ENCODE assay signal across 1 cellular context in genomic region chr20:36064661-36065426, GRCh38.
A peak's percentile ranks its signal among the peaks of the same experiment; 100 is the strongest.
TF ChIP-seq lines count a peak whose summit lies in the region.

No MANE protein-coding gene starts in this region.

TF ChIP-seq in K562, 482 proteins besides CTCF, POLR2A, EP300 and RAD21 (continued from another document and continues in another):
- TF ChIP-seq, protein P1, sequence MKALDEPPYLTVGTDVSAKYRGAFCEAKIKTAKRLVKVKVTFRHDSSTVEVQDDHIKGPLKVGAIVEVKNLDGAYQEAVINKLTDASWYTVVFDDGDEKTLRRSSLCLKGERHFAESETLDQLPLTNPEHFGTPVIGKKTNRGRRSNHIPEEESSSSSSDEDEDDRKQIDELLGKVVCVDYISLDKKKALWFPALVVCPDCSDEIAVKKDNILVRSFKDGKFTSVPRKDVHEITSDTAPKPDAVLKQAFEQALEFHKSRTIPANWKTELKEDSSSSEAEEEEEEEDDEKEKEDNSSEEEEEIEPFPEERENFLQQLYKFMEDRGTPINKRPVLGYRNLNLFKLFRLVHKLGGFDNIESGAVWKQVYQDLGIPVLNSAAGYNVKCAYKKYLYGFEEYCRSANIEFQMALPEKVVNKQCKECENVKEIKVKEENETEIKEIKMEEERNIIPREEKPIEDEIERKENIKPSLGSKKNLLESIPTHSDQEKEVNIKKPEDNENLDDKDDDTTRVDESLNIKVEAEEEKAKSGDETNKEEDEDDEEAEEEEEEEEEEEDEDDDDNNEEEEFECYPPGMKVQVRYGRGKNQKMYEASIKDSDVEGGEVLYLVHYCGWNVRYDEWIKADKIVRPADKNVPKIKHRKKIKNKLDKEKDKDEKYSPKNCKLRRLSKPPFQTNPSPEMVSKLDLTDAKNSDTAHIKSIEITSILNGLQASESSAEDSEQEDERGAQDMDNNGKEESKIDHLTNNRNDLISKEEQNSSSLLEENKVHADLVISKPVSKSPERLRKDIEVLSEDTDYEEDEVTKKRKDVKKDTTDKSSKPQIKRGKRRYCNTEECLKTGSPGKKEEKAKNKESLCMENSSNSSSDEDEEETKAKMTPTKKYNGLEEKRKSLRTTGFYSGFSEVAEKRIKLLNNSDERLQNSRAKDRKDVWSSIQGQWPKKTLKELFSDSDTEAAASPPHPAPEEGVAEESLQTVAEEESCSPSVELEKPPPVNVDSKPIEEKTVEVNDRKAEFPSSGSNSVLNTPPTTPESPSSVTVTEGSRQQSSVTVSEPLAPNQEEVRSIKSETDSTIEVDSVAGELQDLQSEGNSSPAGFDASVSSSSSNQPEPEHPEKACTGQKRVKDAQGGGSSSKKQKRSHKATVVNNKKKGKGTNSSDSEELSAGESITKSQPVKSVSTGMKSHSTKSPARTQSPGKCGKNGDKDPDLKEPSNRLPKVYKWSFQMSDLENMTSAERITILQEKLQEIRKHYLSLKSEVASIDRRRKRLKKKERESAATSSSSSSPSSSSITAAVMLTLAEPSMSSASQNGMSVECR (CRISPR knock-in tag; IDR thresholded peaks at IDR 0.05), result peak; percentile 78
- no peak for TF ChIP-seq COPS2 (conservative IDR thresholded peaks at IDR 0.05)
- TF ChIP-seq CUX1 (CRISPR knock-in tag; IDR thresholded peaks at IDR 0.05), result no peak
- no peak for TF ChIP-seq ZNF408 (CRISPR knock-in tag; IDR thresholded peaks at IDR 0.05; ENCODE audit: low read depth)
- no peak for TF ChIP-seq IRF2 (CRISPR knock-in tag; IDR thresholded peaks at IDR 0.05)
- TF ChIP-seq RBFOX2 (IDR thresholded peaks at IDR 0.05; ENCODE audit: low read depth, low read length), result peak; percentile 81
- peak; percentile 67 for TF ChIP-seq MAX (CRISPR knock-in tag; IDR thresholded peaks at IDR 0.05)
- TF ChIP-seq HMG20B (CRISPR knock-in tag; IDR thresholded peaks at IDR 0.05), result no peak
- TF ChIP-seq ZNF12 (CRISPR knock-in tag; IDR thresholded peaks at IDR 0.05), result no peak
- TF ChIP-seq PKNOX1 (IDR thresholded peaks at IDR 0.05), result peak; percentile 70
- peak in 1 of 3 experiments; percentile 55; a peak in 1 of 6 replicates for TF ChIP-seq ZBTB11 (CRISPR knock-in tag; IDR thresholded peaks at IDR 0.05)
- TF ChIP-seq RBM22 (IDR thresholded peaks at IDR 0.05; ENCODE audit: low read depth, low read length, poor library complexity, severe bottlenecking), result peak; percentile 93
- peak; percentile 6 for TF ChIP-seq TAF1 (IDR thresholded peaks at IDR 0.05; ENCODE audit: control insufficient read depth, extremely low read depth, insufficient read depth, low read length, severe bottlenecking)
- TF ChIP-seq FOXK2 (conservative IDR thresholded peaks at IDR 0.05 in 1 of 2, IDR thresholded peaks at IDR 0.05 in 1 of 2; ENCODE audit: low read depth in 2 of 2), result no peak
- TF ChIP-seq ATF1 (CRISPR knock-in tag; IDR thresholded peaks at IDR 0.05), result no peak
- 0 out of 2 replicates have a peak, but pooled peaks have one; percentile 31 for TF ChIP-seq ATF1 (tag; IDR thresholded peaks at IDR 0.05)
- peak; percentile 34; the same call in 1 of the 2 replicates for TF ChIP-seq SMAD4 (CRISPR knock-in tag; conservative IDR thresholded peaks at IDR 0.05)
- TF ChIP-seq, protein P2, sequence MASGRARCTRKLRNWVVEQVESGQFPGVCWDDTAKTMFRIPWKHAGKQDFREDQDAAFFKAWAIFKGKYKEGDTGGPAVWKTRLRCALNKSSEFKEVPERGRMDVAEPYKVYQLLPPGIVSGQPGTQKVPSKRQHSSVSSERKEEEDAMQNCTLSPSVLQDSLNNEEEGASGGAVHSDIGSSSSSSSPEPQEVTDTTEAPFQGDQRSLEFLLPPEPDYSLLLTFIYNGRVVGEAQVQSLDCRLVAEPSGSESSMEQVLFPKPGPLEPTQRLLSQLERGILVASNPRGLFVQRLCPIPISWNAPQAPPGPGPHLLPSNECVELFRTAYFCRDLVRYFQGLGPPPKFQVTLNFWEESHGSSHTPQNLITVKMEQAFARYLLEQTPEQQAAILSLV (tag; IDR thresholded peaks at IDR 0.05), result no peak
- TF ChIP-seq SP1 (CRISPR knock-in tag; IDR thresholded peaks at IDR 0.05), result peak; percentile 37; the same call in 1 of the 2 replicates
- TF ChIP-seq ZNF431 (CRISPR knock-in tag; IDR thresholded peaks at IDR 0.05), result no peak
- peak in 1 of 2 experiments; percentile 23; a peak in 1 of 4 replicates for TF ChIP-seq SRF (CRISPR knock-in tag; IDR thresholded peaks at IDR 0.05)
- 0 out of 4 replicates have a peak, but pooled peaks of 1 of the 2 experiments have one; percentile 13 for TF ChIP-seq HDAC1 (IDR thresholded peaks at IDR 0.05)
- TF ChIP-seq MTA3 (IDR thresholded peaks at IDR 0.05; ENCODE audit: borderline replicate concordance), result peak; percentile 61; the same call in 1 of the 2 replicates
- no peak for TF ChIP-seq ZNF311 (CRISPR knock-in tag; IDR thresholded peaks at IDR 0.05)
- peak; percentile 41; the same call in 1 of the 2 replicates for TF ChIP-seq ETV5 (CRISPR knock-in tag; IDR thresholded peaks at IDR 0.05; ENCODE audit: low read depth)
- TF ChIP-seq GTF2B (IDR thresholded peaks at IDR 0.05; ENCODE audit: extremely low read depth, insufficient read length), result no peak
- TF ChIP-seq U2AF1 (optimal IDR thresholded peaks at IDR 0.05; ENCODE audit: low read depth, low read length), result no peak
- no peak for TF ChIP-seq PRMT5 (CRISPR knock-in tag; IDR thresholded peaks at IDR 0.05)
- TF ChIP-seq, protein P3, sequence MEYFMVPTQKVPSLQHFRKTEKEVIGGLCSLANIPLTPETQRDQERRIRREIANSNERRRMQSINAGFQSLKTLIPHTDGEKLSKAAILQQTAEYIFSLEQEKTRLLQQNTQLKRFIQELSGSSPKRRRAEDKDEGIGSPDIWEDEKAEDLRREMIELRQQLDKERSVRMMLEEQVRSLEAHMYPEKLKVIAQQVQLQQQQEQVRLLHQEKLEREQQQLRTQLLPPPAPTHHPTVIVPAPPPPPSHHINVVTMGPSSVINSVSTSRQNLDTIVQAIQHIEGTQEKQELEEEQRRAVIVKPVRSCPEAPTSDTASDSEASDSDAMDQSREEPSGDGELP (CRISPR knock-in tag; IDR thresholded peaks at IDR 0.05; ENCODE audit: borderline replicate concordance), result peak; percentile 90
- peak; percentile 66; the same call in 1 of the 2 replicates for TF ChIP-seq GABPB1 (CRISPR knock-in tag; IDR thresholded peaks at IDR 0.05)
- 0 out of 2 replicates have a peak, but pooled peaks have one; percentile 61 for TF ChIP-seq L3MBTL2 (IDR thresholded peaks at IDR 0.05)
- TF ChIP-seq, protein P4, sequence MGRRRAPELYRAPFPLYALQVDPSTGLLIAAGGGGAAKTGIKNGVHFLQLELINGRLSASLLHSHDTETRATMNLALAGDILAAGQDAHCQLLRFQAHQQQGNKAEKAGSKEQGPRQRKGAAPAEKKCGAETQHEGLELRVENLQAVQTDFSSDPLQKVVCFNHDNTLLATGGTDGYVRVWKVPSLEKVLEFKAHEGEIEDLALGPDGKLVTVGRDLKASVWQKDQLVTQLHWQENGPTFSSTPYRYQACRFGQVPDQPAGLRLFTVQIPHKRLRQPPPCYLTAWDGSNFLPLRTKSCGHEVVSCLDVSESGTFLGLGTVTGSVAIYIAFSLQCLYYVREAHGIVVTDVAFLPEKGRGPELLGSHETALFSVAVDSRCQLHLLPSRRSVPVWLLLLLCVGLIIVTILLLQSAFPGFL (CRISPR knock-in tag; IDR thresholded peaks at IDR 0.05), result no peak
- no peak for TF ChIP-seq ZNF324 (CRISPR knock-in tag; IDR thresholded peaks at IDR 0.05)
- peak in 1 of 2 experiments; percentile 77; a peak in 1 of 4 replicates for TF ChIP-seq CSDE1 (IDR thresholded peaks at IDR 0.05)
- TF ChIP-seq FOXK1 (CRISPR knock-in tag; IDR thresholded peaks at IDR 0.05; ENCODE audit: borderline replicate concordance), result no peak
- 0 out of 2 replicates have a peak, but pooled peaks have one; percentile 61 for TF ChIP-seq FOXP1 (CRISPR knock-in tag; IDR thresholded peaks at IDR 0.05)
- TF ChIP-seq, protein P5, sequence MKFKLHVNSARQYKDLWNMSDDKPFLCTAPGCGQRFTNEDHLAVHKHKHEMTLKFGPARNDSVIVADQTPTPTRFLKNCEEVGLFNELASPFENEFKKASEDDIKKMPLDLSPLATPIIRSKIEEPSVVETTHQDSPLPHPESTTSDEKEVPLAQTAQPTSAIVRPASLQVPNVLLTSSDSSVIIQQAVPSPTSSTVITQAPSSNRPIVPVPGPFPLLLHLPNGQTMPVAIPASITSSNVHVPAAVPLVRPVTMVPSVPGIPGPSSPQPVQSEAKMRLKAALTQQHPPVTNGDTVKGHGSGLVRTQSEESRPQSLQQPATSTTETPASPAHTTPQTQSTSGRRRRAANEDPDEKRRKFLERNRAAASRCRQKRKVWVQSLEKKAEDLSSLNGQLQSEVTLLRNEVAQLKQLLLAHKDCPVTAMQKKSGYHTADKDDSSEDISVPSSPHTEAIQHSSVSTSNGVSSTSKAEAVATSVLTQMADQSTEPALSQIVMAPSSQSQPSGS (CRISPR knock-in tag; IDR thresholded peaks at IDR 0.05), result 0 out of 2 replicates have a peak, but pooled peaks have one; percentile 10
- TF ChIP-seq DACH1 (IDR thresholded peaks at IDR 0.05; ENCODE audit: partially characterized antibody), result peak; percentile 60
- TF ChIP-seq ERF (CRISPR knock-in tag; IDR thresholded peaks at IDR 0.05), result no peak
- TF ChIP-seq MXI1 (IDR thresholded peaks at IDR 0.05; ENCODE audit: low read depth, low read length), result peak; percentile 82
- peak in 1 of 2 experiments; percentile 55; a peak in 1 of 4 replicates for TF ChIP-seq TRIM24 (IDR thresholded peaks at IDR 0.05)
- TF ChIP-seq PML (IDR thresholded peaks at IDR 0.05; ENCODE audit: low read length), result no peak
- TF ChIP-seq ZNF551 (CRISPR knock-in tag; IDR thresholded peaks at IDR 0.05), result no peak
- TF ChIP-seq MAZ (CRISPR knock-in tag; conservative IDR thresholded peaks at IDR 0.05 in 1 of 2, IDR thresholded peaks at IDR 0.05 in 1 of 2), result peak; percentile 35 to 36; a peak in 1 of 4 replicates
- no peak for TF ChIP-seq KDM5B (IDR thresholded peaks at IDR 0.05; ENCODE audit: insufficient replicate concordance, low read depth, low read length)
